Comparison of ENCODE assay signal across 25 cellular contexts in the genomic region with DNA sequence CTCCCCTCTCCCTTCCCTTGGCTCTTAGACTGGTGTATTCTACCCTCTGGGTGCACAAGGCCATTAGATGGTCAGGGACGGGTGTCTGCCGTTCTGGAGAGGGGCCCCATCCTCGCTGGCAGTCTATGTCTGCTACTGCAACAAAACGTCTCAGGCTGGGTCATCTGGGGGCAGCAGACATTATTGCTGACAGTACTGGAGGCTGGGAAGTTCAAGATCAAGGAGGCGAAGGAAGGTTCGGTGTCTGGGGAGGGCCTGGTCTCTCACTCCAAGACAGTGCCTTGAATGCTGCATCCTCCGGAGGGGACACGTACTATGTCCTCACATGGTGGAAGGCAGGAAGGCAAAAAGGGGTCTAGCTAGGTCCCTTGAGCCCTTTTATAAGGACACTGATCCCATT.
DNase-seq lines count a peak whose midpoint lies in the region; ATAC-seq, FAIRE-seq and TF ChIP-seq lines count a peak whose summit lies in the region.
"Had no signal": no experiment of that assay in that cellular context is flagged by ENCODE, and none has a peak within 500 bp of the region (broad histone marks: within the 10 kb centered on the region; RNA-seq: fewer than 3 reads in every experiment).

No MANE protein-coding gene starts in this region.

- no peaks in the 10 kb centered on the region for H3K27me3 ChIP-seq in right cardiac atrium (ENCODE audit: control insufficient read depth, insufficient read depth)
- H3K27me3 ChIP-seq in osteoblast (ENCODE audit: insufficient read depth, low read length), result no peaks in the 10 kb centered on the region
- peaks cover 0 to 50% (median 6%) of the 10 kb centered on the region in 7 donors for H3K27me3 ChIP-seq in spleen (replicated peaks in 1 of 7)
- H3K27me3 ChIP-seq: SJCRH30 had no signal

- TF ChIP-seq POLR2A in spleen (IDR thresholded peaks at IDR 0.05), result no peak

- no peak overlapping the region for H3K9ac ChIP-seq in kidney (ENCODE audit: low read length in 2 of 2)

- H3K4me1 ChIP-seq in right cardiac atrium (ENCODE audit: control insufficient read depth, insufficient read depth, low read length), result no peaks in the 10 kb centered on the region
- peaks cover 0 to 5% of the 10 kb centered on the region in 2 donors for H3K4me1 ChIP-seq in kidney (ENCODE audit: control insufficient read depth in 1 of 2, insufficient read depth in 1 of 2, low read depth in 1 of 2, low read length in 2 of 2)
- H3K4me1 ChIP-seq in osteoblast (ENCODE audit: insufficient read depth, low read length), result peaks cover 29% of the 10 kb centered on the region
- peaks cover 0 to 13% (median 6%) of the 10 kb centered on the region in 6 donors for H3K4me1 ChIP-seq in spleen

- no peaks in the 10 kb centered on the region for H4K20me1 ChIP-seq in osteoblast (ENCODE audit: insufficient read depth, low read length)

- no peak overlapping the region for H2AFZ ChIP-seq in osteoblast (ENCODE audit: low read length)

- DNase-seq in Right ventricle myocardium superior, result peak; percentile 13
- no peak for DNase-seq in right cardiac atrium
- DNase-seq in kidney, result peak; percentile 48
- DNase-seq in osteoblast (ENCODE audit: insufficient read length, low spot score, missing footprints), result peak; percentile 62
- peak; percentile 43 for DNase-seq in spleen
- DNase-seq in RKO (ENCODE audit: low spot score), result no peak
- DNase-seq: CD4-positive, CD25-positive, alpha-beta regulatory T cell; DMS153; DND-41; KBM-7; MV-4-11; NCI-H1105; NCI-H1436 treated with DMSO at 0.1 percent for 48 hours; NCI-H187 treated with DMSO at 0.1 percent for 48 hours; NCI-H2107; NCI-H446; NCI-H524 treated with DMSO at 0.1 percent for 48 hours; NCI-H774; SJCRH30 had no signal

- no peak for TF ChIP-seq CTCF in kidney (IDR thresholded peaks at IDR 0.05; ENCODE audit: borderline replicate concordance, extremely low read depth, insufficient read depth)
- no peak for TF ChIP-seq CTCF in osteoblast (IDR thresholded peaks at IDR 0.05; ENCODE audit: extremely low read depth, low read depth, low read length)
- no peak for TF ChIP-seq CTCF in spleen (IDR thresholded peaks at IDR 0.05 in 8 of 11, conservative IDR thresholded peaks at IDR 0.05 in 3 of 11)

- FAIRE-seq in kidney (lab: Jason Lieb, UNC), result no peak
- FAIRE-seq: GM12892, H54, HTR-8/SVneo had no signal

- no peak overlapping the region for H3K4me2 ChIP-seq in osteoblast (ENCODE audit: insufficient read depth, low read length)

- H3K27ac ChIP-seq in right cardiac atrium (ENCODE audit: low read length) (no peak overlapping the region), kidney (ENCODE audit: low read depth in 2 of 2, low read length in 2 of 2) (no peak overlapping the region), osteoblast (ENCODE audit: low read depth, low read length) (no peak overlapping the region), spleen (no peak overlapping the region)
- H3K27ac ChIP-seq: 22Rv1, SJCRH30 had no signal

- H3K36me3 ChIP-seq in kidney (ENCODE audit: control insufficient read depth in 1 of 2, insufficient read depth in 2 of 2, low read length in 2 of 2), result no peaks in the 10 kb centered on the region
- H3K36me3 ChIP-seq in osteoblast (ENCODE audit: insufficient read depth, low read length), result no peaks in the 10 kb centered on the region
- H3K36me3 ChIP-seq in spleen, result no peaks in the 10 kb centered on the region
- H3K36me3 ChIP-seq: SJCRH30 had no signal

- H3K4me3 ChIP-seq in right cardiac atrium (ENCODE audit: low read length) (no peak overlapping the region), kidney (ENCODE audit: low read length in 2 of 2) (no peak overlapping the region), osteoblast (ENCODE audit: insufficient read depth, low read length) (no peak overlapping the region), spleen (no peak overlapping the region)
- H3K4me3 ChIP-seq: SJCRH30 had no signal

- no peak for ATAC-seq in Right ventricle myocardium superior (ENCODE audit: poor library complexity)
- ATAC-seq in right cardiac atrium, result no peak
- ATAC-seq in HG02981 (IDR thresholded peaks at IDR 0.05; ENCODE audit: unreplicated experiment), result no peak
- ATAC-seq in HG03354 (IDR thresholded peaks at IDR 0.05; ENCODE audit: poor library complexity, severe bottlenecking, unreplicated experiment), result no peak

- no peaks in the 10 kb centered on the region for H3K79me2 ChIP-seq in osteoblast (ENCODE audit: insufficient read depth, low read length)

- intact Hi-C loops in Right ventricle myocardium superior (cut with DNase I), result no loop called here
- intact Hi-C loops in right cardiac atrium (cut with DNase I), result no loop called here
- intact Hi-C loops in kidney (cut with DNase I), result no loop called here
- intact Hi-C loops in spleen (cut with DNase I; ENCODE audit: low total_unique reads), result no loop called here

- WGBS in right cardiac atrium, result 82% methylated on average over 8 of the region's 8 CpGs
- 83 to 92% (median 86%) methylated on average over 8 of the region's 8 CpGs for WGBS in spleen, 5 donors

- H3K9me3 ChIP-seq in right cardiac atrium (ENCODE audit: control insufficient read depth, low read length) (no peaks in the 10 kb centered on the region), kidney (ENCODE audit: control insufficient read depth in 1 of 2, low read length in 2 of 2) (no peaks in the 10 kb centered on the region), osteoblast (ENCODE audit: low read depth, low read length) (no peaks in the 10 kb centered on the region), spleen (no peaks in the 10 kb centered on the region)
- H3K9me3 ChIP-seq: SJCRH30 had no signal

Comparison
In these comparisons a context has a peak if more than half of its experiments do, and no peak if none do; other contexts are left out.
1. DNase-seq: peak in Right ventricle myocardium superior (single experiment), kidney (single experiment), osteoblast (single experiment) and spleen (single experiment); none in right cardiac atrium (0 of 3) and RKO (single experiment).